Comparison of ENCODE assay signal across 11 cellular contexts in the genomic region with DNA sequence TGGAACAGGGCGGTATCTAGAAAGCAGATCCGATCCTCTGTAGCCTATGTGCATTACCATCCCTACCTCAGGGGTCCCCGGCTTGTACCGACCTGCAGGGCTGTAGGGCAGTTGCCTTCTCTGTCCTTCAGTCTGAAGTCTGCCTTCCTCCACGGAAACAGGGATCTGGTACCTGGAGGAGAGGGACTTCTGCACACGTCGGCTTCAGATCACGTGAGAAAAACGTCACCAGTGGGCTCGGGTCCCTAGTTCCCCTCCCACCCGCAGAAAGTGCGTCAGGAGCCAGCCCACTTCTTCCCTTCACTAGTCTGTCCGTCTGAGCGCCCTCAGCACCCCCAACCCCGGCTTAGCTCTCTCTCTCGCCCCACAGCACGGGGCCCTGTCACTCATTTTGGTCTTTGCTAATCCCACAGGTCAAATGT. TPM values are rescaled to one million over a fixed set of nuclear protein-coding genes. Genes with fewer than 3 reads are reported as not detected.
DNase-seq lines count a peak whose midpoint lies in the region; ATAC-seq and TF ChIP-seq lines count a peak whose summit lies in the region.
"Had no signal": no experiment of that assay in that cellular context is flagged by ENCODE, and none has a peak within 500 bp of the region (broad histone marks: within the 10 kb centered on the region; RNA-seq: fewer than 3 reads in every experiment).

A gene with protein sequence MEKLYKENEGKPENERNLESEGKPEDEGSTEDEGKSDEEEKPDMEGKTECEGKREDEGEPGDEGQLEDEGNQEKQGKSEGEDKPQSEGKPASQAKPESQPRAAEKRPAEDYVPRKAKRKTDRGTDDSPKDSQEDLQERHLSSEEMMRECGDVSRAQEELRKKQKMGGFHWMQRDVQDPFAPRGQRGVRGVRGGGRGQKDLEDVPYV (minus strand): TSS at position 170 of the 422 bp plus-strand sequence. CDS start 2,187 bp downstream, outside the sequence.

- no peak for TF ChIP-seq POLR2A in vagina (IDR thresholded peaks at IDR 0.05)

- H3K4me1 ChIP-seq in right atrium auricular region (no peaks in the 10 kb centered on the region), mucosa of rectum (ENCODE audit: control insufficient read depth in 2 of 2, insufficient read depth in 2 of 2, low read length in 2 of 2) (no peaks in the 10 kb centered on the region), vagina (no peaks in the 10 kb centered on the region)
- H3K4me1 ChIP-seq: BLaER1 treated with 17β-estradiol and CSF1 and Interleukin-3, amounts not matched to agents 10 nM and 100 nM had no signal

- peak; percentile 21 for DNase-seq in left cardiac atrium
- no peak for DNase-seq in right atrium auricular region (ENCODE audit: low spot score)
- DNase-seq in anterior cingulate cortex (lab: John Stamatoyannopoulos, UW), result peak in 56 of 58 donors; percentile 0 to 73 (median 30)
- DNase-seq in vagina (ENCODE audit: extremely low spot score in 2 of 2), result no peak
- no peak for DNase-seq in NCI-H1092 treated with DMSO at 0.1 percent for 48 hours (lab: John Stamatoyannopoulos, UW)
- DNase-seq in stimulated activated naive CD4-positive, alpha-beta T cell (lab: John Stamatoyannopoulos, UW), result no peak
- DNase-seq in NCI-H1092 (lab: John Stamatoyannopoulos, UW), result no peak
- DNase-seq: Karpas-422, SIG-M5 had no signal

- H3K9me3 ChIP-seq in right atrium auricular region (no peaks in the 10 kb centered on the region), mucosa of rectum (ENCODE audit: control insufficient read depth in 2 of 2, low read length in 2 of 2) (no peaks in the 10 kb centered on the region), vagina (no peaks in the 10 kb centered on the region)
- H3K9me3 ChIP-seq: BLaER1 treated with 17β-estradiol and CSF1 and Interleukin-3, amounts not matched to agents 10 nM and 100 nM had no signal

- ATAC-seq in left cardiac atrium, result peak; percentile 15 to 65

- H3K27me3 ChIP-seq in right atrium auricular region (no peaks in the 10 kb centered on the region), mucosa of rectum (ENCODE audit: control insufficient read depth in 2 of 2, insufficient read depth in 2 of 2, low read length in 2 of 2) (peaks cover 6 to 13% of the 10 kb centered on the region in 2 donors), vagina (no peaks in the 10 kb centered on the region)

- TF ChIP-seq CTCF in right atrium auricular region (IDR thresholded peaks at IDR 0.05), result no peak
- TF ChIP-seq CTCF in vagina (IDR thresholded peaks at IDR 0.05), result no peak

- peak within 1 kb of the TSS in 1 of 2 donors; percentile 26 for H3K4me3 ChIP-seq in right atrium auricular region
- peak within 1 kb of the TSS; percentile 4 to 26 for H3K4me3 ChIP-seq in mucosa of rectum (ENCODE audit: low read length in 2 of 2)
- peak within 1 kb of the TSS; percentile 18 to 21 for H3K4me3 ChIP-seq in vagina
- H3K4me3 ChIP-seq: BLaER1 treated with 17β-estradiol and CSF1 and Interleukin-3, amounts not matched to agents 10 nM and 100 nM had no signal

- intact Hi-C loops in left cardiac atrium (cut with DNase I) (no loop called here), vagina (cut with DNase I) (no loop called here)

- no peak within 1 kb of the TSS for H3K9ac ChIP-seq in mucosa of rectum (ENCODE audit: low read depth in 1 of 2, low read length in 2 of 2)
- H3K9ac ChIP-seq: BLaER1 treated with 17β-estradiol and CSF1 and Interleukin-3, amounts not matched to agents 10 nM and 100 nM had no signal

- H3K27ac ChIP-seq in right atrium auricular region, result no peak within 1 kb of the TSS
- H3K27ac ChIP-seq in mucosa of rectum (ENCODE audit: low read depth in 2 of 2, low read length in 2 of 2), result no peak within 1 kb of the TSS
- H3K27ac ChIP-seq in vagina, result peak within 1 kb of the TSS; percentile 37
- H3K27ac ChIP-seq: BLaER1 treated with 17β-estradiol and CSF1 and Interleukin-3, amounts not matched to agents 10 nM and 100 nM had no signal

- H3K36me3 ChIP-seq in right atrium auricular region, result no peaks in the 10 kb centered on the region
- H3K36me3 ChIP-seq in mucosa of rectum (ENCODE audit: control insufficient read depth in 2 of 2, insufficient read depth in 2 of 2, low read length in 2 of 2), result no peaks in the 10 kb centered on the region
- H3K36me3 ChIP-seq in vagina, result no peaks in the 10 kb centered on the region
- H3K36me3 ChIP-seq: BLaER1 treated with 17β-estradiol and CSF1 and Interleukin-3, amounts not matched to agents 10 nM and 100 nM had no signal

RNA-seq across cellular contexts. Expression of the gene that starts here (rescaled TPM):
- total RNA-seq in left cardiac atrium (under 1 TPM; 0.50 TPM), right atrium auricular region (under 1 TPM in 1 of 2 donors, not detected in 1; 0.47 TPM), vagina (0.98 TPM)

Comparison
In these comparisons a context has a peak if more than half of its experiments do, and no peak if none do; other contexts are left out.
1. Peak in DNase-seq and ATAC-seq in left cardiac atrium; RNA of the gene not detected or under 1 TPM.
2. DNase-seq: peak in anterior cingulate cortex (56 of 58); none in right atrium auricular region (single experiment), vagina (0 of 2), NCI-H1092 treated with DMSO at 0.1 percent for 48 hours (single experiment), stimulated activated naive CD4-positive, alpha-beta T cell (0 of 6) and NCI-H1092 (single experiment).